ENCODE assay signal across 14 cellular contexts in genomic region chr16:8949536-8950418, GRCh38. TPM values are rescaled to one million over a fixed set of nuclear protein-coding genes. Genes with fewer than 3 reads are reported as not detected.
A peak's percentile ranks its signal among the peaks of the same experiment; 100 is the strongest.
DNase-seq lines count a peak whose midpoint lies in the region; ATAC-seq and TF ChIP-seq lines count a peak whose summit lies in the region.
"Had no signal": no experiment of that assay in that cellular context is flagged by ENCODE, and none has a peak within 500 bp of the region (broad histone marks: within the 10 kb centered on the region; RNA-seq: fewer than 3 reads in every experiment).

No MANE protein-coding gene starts in this region.

- no peak for TF ChIP-seq CTCF in GM23338 (conservative IDR thresholded peaks at IDR 0.05; ENCODE audit: low read depth in 2 of 2)
- no peak for TF ChIP-seq CTCF in neural progenitor cell (IDR thresholded peaks at IDR 0.05)

- H3K36me3 Mint-ChIP-seq in CD8-positive, alpha-beta memory T cell = peaks cover 0 to 6% (median 4%) of the 10 kb centered on the region in 3 donors
- H3K36me3 Mint-ChIP-seq in GM23338 (ENCODE audit: low read depth) (no peaks in the 10 kb centered on the region; the same call in 2 of the 3 replicates), neural progenitor cell (peaks cover 2% of the 10 kb centered on the region)
- peaks cover 3% of the 10 kb centered on the region for H3K36me3 Mint-ChIP-seq in activated naive CD8-positive, alpha-beta T cell treated with anti-CD3 and anti-CD28 coated beads, Interleukin-2, amount 10 ng/mL, durations not matched to agents 7 days and 5 days

- no peaks in the 10 kb centered on the region for H3K27me3 ChIP-seq in CD8-positive, alpha-beta memory T cell (ENCODE audit: insufficient read depth, low read length, poor library complexity, severe bottlenecking)
- H3K27me3 ChIP-seq in GM23338 (ENCODE audit: insufficient read depth) (no peaks in the 10 kb centered on the region), neural progenitor cell (no peaks in the 10 kb centered on the region)
- H3K27me3 ChIP-seq: suprapubic skin had no signal

- peak overlapping the region; percentile 4 to 88 (median 47) for H3K27ac Mint-ChIP-seq in CD8-positive, alpha-beta memory T cell
- H3K27ac Mint-ChIP-seq in GM23338 (0 out of 2 replicates have a peak overlapping the region, but pooled peaks have one; percentile 2), neural progenitor cell (no peak overlapping the region)
- H3K27ac Mint-ChIP-seq in activated naive CD8-positive, alpha-beta T cell treated with anti-CD3 and anti-CD28 coated beads, Interleukin-2, amount 10 ng/mL, durations not matched to agents 7 days and 5 days = peak overlapping the region; percentile 17

- peaks cover 92% of the 10 kb centered on the region for H3K4me1 ChIP-seq in CD8-positive, alpha-beta memory T cell (ENCODE audit: insufficient read depth, low read length)
- H3K4me1 ChIP-seq in GM23338 (ENCODE audit: insufficient read depth) (peaks cover 64% of the 10 kb centered on the region), neural progenitor cell (peaks cover 32% of the 10 kb centered on the region)

- CTCF ChIA-PET in CD8-positive, alpha-beta memory T cell (lab: Charles Lee) = interaction anchor here (1.0 to 1.7 kb wide), 3 partner anchors 9 to 59 kb away, joined by 3 to 4 read pairs (median 3); no protein-coding TSS in a partner anchor

- no peaks in the 10 kb centered on the region for H3K9me2 ChIP-seq in GM23338 (ENCODE audit: insufficient read depth)

- no peak overlapping the region for H3K9ac ChIP-seq in neural progenitor cell

- ATAC-seq in GM23338 = no peak
- ATAC-seq in activated naive CD8-positive, alpha-beta T cell treated with anti-CD3 and anti-CD28 coated beads, Interleukin-2, amount 10 ng/mL, durations not matched to agents 7 days and 5 days (ENCODE audit: low read depth) = no peak
- ATAC-seq: left colon, sciatic nerve had no signal

- POLR2A ChIA-PET in CD8-positive, alpha-beta memory T cell (lab: Charles Lee) = no interaction called here
- POLR2A ChIA-PET in activated naive CD8-positive, alpha-beta T cell treated with anti-CD3 and anti-CD28 coated beads, Interleukin-2, amount 10 ng/mL, durations not matched to agents 7 days and 5 days (lab: Charles Lee) = interaction anchor here (0.5 kb wide), 1 partner anchor 142 kb away, joined by 4 read pairs; the partner anchor contains the start of gene HAPSTR1

- no peak for DNase-seq in CD8-positive, alpha-beta memory T cell
- no peak for DNase-seq in GM23338 (ENCODE audit: low spot score)
- DNase-seq in activated naive CD8-positive, alpha-beta T cell treated with anti-CD3 and anti-CD28 coated beads, Interleukin-2, amount 10 ng/mL, durations not matched to agents 7 days and 5 days = no peak
- DNase-seq in neural progenitor cell (ENCODE audit: low spot score) = no peak
- no peak for DNase-seq in cerebellar nuclear complex (lab: John Stamatoyannopoulos, UW)
- DNase-seq in SHP77 (lab: John Stamatoyannopoulos, UW) = no peak
- DNase-seq in NCI-H446 (lab: John Stamatoyannopoulos, UW) = no peak
- DNase-seq: head of caudate nucleus, left colon, NCI-H187, NCI-H748 treated with DMSO at 0.1 percent for 48 hours, Right ventricle myocardium superior had no signal

- H3K27ac ChIP-seq in CD8-positive, alpha-beta memory T cell (ENCODE audit: low read depth, low read length) = no peak overlapping the region
- peak overlapping the region; percentile 56; the same call in 1 of the 2 replicates for H3K27ac ChIP-seq in GM23338 (ENCODE audit: low read depth)
- H3K27ac ChIP-seq in neural progenitor cell = peak overlapping the region; percentile 10
- H3K27ac ChIP-seq: suprapubic skin had no signal

- no peaks in the 10 kb centered on the region for H3K9me3 Mint-ChIP-seq in CD8-positive, alpha-beta memory T cell
- H3K9me3 Mint-ChIP-seq in GM23338 (no peaks in the 10 kb centered on the region), neural progenitor cell (no peaks in the 10 kb centered on the region)
- H3K9me3 Mint-ChIP-seq in activated naive CD8-positive, alpha-beta T cell treated with anti-CD3 and anti-CD28 coated beads, Interleukin-2, amount 10 ng/mL, durations not matched to agents 7 days and 5 days = no peaks in the 10 kb centered on the region

- no peak overlapping the region for H3K4me3 ChIP-seq in CD8-positive, alpha-beta memory T cell (ENCODE audit: low read length)
- no peak overlapping the region for H3K4me3 ChIP-seq in GM23338
- H3K4me3 ChIP-seq in neural progenitor cell = no peak overlapping the region
- H3K4me3 ChIP-seq: suprapubic skin had no signal

- peaks cover 88 to 94% (median 92%) of the 10 kb centered on the region in 3 donors for H3K4me1 Mint-ChIP-seq in CD8-positive, alpha-beta memory T cell
- H3K4me1 Mint-ChIP-seq in GM23338 (peaks cover 74% of the 10 kb centered on the region), neural progenitor cell (peaks cover 54% of the 10 kb centered on the region)
- H3K4me1 Mint-ChIP-seq in activated naive CD8-positive, alpha-beta T cell treated with anti-CD3 and anti-CD28 coated beads, Interleukin-2, amount 10 ng/mL, durations not matched to agents 7 days and 5 days = peaks cover 63% of the 10 kb centered on the region

- H3K4me3 Mint-ChIP-seq in CD8-positive, alpha-beta memory T cell = peak overlapping the region; percentile 26 to 84 (median 72)
- no peak overlapping the region for H3K4me3 Mint-ChIP-seq in GM23338
- peak overlapping the region; percentile 32 for H3K4me3 Mint-ChIP-seq in activated naive CD8-positive, alpha-beta T cell treated with anti-CD3 and anti-CD28 coated beads, Interleukin-2, amount 10 ng/mL, durations not matched to agents 7 days and 5 days
- no peak overlapping the region for H3K4me3 Mint-ChIP-seq in neural progenitor cell

- H3K27me3 Mint-ChIP-seq in CD8-positive, alpha-beta memory T cell = no peaks in the 10 kb centered on the region
- H3K27me3 Mint-ChIP-seq in GM23338 (ENCODE audit: insufficient read depth, low read depth, poor library complexity) (peaks cover 29% of the 10 kb centered on the region), neural progenitor cell (ENCODE audit: insufficient read depth, low read depth) (no peaks in the 10 kb centered on the region)
- no peaks in the 10 kb centered on the region for H3K27me3 Mint-ChIP-seq in activated naive CD8-positive, alpha-beta T cell treated with anti-CD3 and anti-CD28 coated beads, Interleukin-2, amount 10 ng/mL, durations not matched to agents 7 days and 5 days

- H3K36me3 ChIP-seq in CD8-positive, alpha-beta memory T cell (ENCODE audit: insufficient read depth, low read length) = no peaks in the 10 kb centered on the region
- no peaks in the 10 kb centered on the region for H3K36me3 ChIP-seq in GM23338 (ENCODE audit: insufficient read depth)
- no peaks in the 10 kb centered on the region for H3K36me3 ChIP-seq in neural progenitor cell
- H3K36me3 ChIP-seq: suprapubic skin had no signal

- peaks cover 86% of the 10 kb centered on the region for H4K20me1 ChIP-seq in GM23338 (replicated peaks; ENCODE audit: insufficient read depth)
- peaks cover 95% of the 10 kb centered on the region for H4K20me1 ChIP-seq in neural progenitor cell (ENCODE audit: low read depth)

- no peaks in the 10 kb centered on the region for H3K9me3 ChIP-seq in CD8-positive, alpha-beta memory T cell (ENCODE audit: low read length)
- H3K9me3 ChIP-seq in neural progenitor cell (ENCODE audit: low read depth) = no peaks in the 10 kb centered on the region
- H3K9me3 ChIP-seq: suprapubic skin had no signal

- H3K79me2 ChIP-seq in GM23338 (replicated peaks; ENCODE audit: insufficient read depth) = peaks cover 92% of the 10 kb centered on the region
- H3K79me2 ChIP-seq in neural progenitor cell (ENCODE audit: low read depth) = peaks cover 95% of the 10 kb centered on the region

- peaks cover 3% of the 10 kb centered on the region; the same call in 1 of the 2 replicates for H3F3A ChIP-seq in GM23338 (replicated peaks; ENCODE audit: low read depth)
- peaks cover 21% of the 10 kb centered on the region for H3F3A ChIP-seq in neural progenitor cell (ENCODE audit: low read depth)

- H2AFZ ChIP-seq in GM23338 (no peak overlapping the region), neural progenitor cell (replicated peaks) (no peak overlapping the region)

- H3K4me2 ChIP-seq in GM23338 = no peak overlapping the region
- peak overlapping the region; percentile 7 for H3K4me2 ChIP-seq in neural progenitor cell

TF ChIP-seq in GM23338, 12 proteins besides CTCF, POLR2A, EP300 and RAD21:
- TF ChIP-seq ZNF114 (CRISPR knock-in tag; IDR thresholded peaks at IDR 0.05) (no peak), JUNB (IDR thresholded peaks at IDR 0.05; ENCODE audit: unreplicated experiment) (no peak), NANOG (IDR thresholded peaks at IDR 0.05; ENCODE audit: borderline replicate concordance) (no peak)

RNA-seq across cellular contexts. Expression of gene USP7, which starts 13.9 kb away (rescaled TPM):
- total RNA-seq in CD8-positive, alpha-beta memory T cell = 100 to 1,000 TPM; 189 to 192 TPM
- polyA plus RNA-seq in CD8-positive, alpha-beta memory T cell = 12.6 TPM
- total RNA-seq in GM23338 (2014; rRNA removed; shearing (Covaris generic)) = 130 and 169 TPM in 2 replicates
- 39.9 and 42.3 TPM in 2 replicates for polyA plus RNA-seq in GM23338 (2016; fragmentation: Nextera tagmentation; extraction: Ambion mirVana)
- 100 to 1,000 TPM; 153 to 162 TPM for total RNA-seq in activated naive CD8-positive, alpha-beta T cell treated with anti-CD3 and anti-CD28 coated beads, Interleukin-2, amount 10 ng/mL, durations not matched to agents 7 days and 5 days
- total RNA-seq in neural progenitor cell (ENCODE audit: low replicate concordance) = 76.3 and 90.3 TPM in 2 replicates

Comparison
In these comparisons a context has a peak if more than half of its experiments do, and no peak if none do; other contexts are left out.
1. H3K4me3 Mint-ChIP-seq: peak in CD8-positive, alpha-beta memory T cell (7 of 7) and activated naive CD8-positive, alpha-beta T cell treated with anti-CD3 and anti-CD28 coated beads, Interleukin-2, amount 10 ng/mL, durations not matched to agents 7 days and 5 days (single experiment); none in GM23338 (single experiment) and neural progenitor cell (single experiment).